Comparison of ENCODE assay signal across 8 cellular contexts in the genomic region with DNA sequence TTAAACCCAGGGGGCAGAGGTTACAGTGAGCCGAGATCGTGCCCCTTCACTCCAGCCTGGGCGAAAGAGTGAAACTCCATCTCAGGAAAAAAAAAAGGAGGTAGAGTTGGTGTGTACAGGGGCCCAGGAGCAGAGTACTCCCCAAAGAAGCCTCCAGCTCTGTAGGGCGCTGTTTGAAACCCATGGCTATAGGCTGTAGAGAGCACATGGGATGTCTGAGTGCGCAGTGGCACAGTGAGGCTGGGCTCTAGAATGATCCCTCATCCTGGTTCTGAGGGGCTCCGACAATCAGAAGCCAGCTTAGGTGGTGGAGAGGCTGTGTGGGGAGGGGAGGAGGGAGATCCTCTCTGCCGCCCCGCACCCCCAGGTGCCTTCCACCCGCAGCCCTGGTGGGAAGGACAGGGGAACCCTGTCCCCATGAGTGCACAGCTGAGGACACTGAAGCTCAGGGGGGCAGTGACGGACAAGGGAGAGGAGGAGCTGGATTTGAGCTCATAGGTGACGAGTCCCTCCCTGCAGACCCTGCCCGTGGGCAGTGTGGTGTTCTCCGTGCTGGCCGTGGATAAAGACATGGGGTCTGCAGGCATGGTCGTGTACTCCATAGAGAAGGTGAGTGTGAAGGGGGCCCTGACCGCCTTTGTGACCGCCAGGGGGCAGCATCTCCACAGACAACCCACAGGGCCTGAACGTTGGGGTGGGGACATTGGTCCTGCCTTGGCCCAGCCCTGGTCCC. TPM values are rescaled to one million over a fixed set of nuclear protein-coding genes. Genes with fewer than 3 reads are reported as not detected.
DNase-seq lines count a peak whose midpoint lies in the region; ATAC-seq lines count a peak whose summit lies in the region.

No MANE protein-coding gene starts in this region.

- H3K4me1 Mint-ChIP-seq in activated CD4-positive, alpha-beta memory T cell treated with anti-CD3 and anti-CD28 coated beads, Interleukin-2, amount 10 ng/mL, durations not matched to agents 7 days and 5 days: peaks cover 3% of the 10 kb centered on the region

- DNase-seq in CD1c-positive myeloid dendritic cell (ENCODE audit: extremely low spot score): peak; percentile 67
- DNase-seq in NCI-H1694 treated with DMSO at 0.1 percent for 48 hours (lab: John Stamatoyannopoulos, UW): peak; percentile 21
- DNase-seq in activated CD4-positive, alpha-beta memory T cell treated with anti-CD3 and anti-CD28 coated beads, Interleukin-2, amount 10 ng/mL, durations not matched to agents 7 days and 5 days: peak; percentile 77
- DNase-seq in effector CD4-positive, alpha-beta T cell: peak; percentile 75
- DNase-seq in mesendoderm: peak; percentile 60
- peak; percentile 67 to 69 for DNase-seq in stimulated activated CD8-positive, alpha-beta memory T cell treated with anti-CD3 and anti-CD28 coated beads, Interleukin-2, amount 100 ng/mL, for 48 hours (ENCODE audit: low read depth in 2 of 2)

- H4K8ac ChIP-seq in mesendoderm (ENCODE audit: low read depth, low read length): no peak overlapping the region

- no peak overlapping the region for H4K5ac ChIP-seq in mesendoderm (ENCODE audit: low read length)

- no peak overlapping the region for H3K18ac ChIP-seq in mesendoderm (ENCODE audit: low read length)

- no peaks in the 10 kb centered on the region for H3K27me3 ChIP-seq in mesendoderm (ENCODE audit: insufficient read depth, low read length, poor library complexity)

- H2BK15ac ChIP-seq in mesendoderm (replicated peaks; ENCODE audit: low read depth): no peak overlapping the region

- H3K9ac ChIP-seq in mesendoderm (ENCODE audit: low read length): peak overlapping the region; percentile 24

- POLR2A ChIA-PET in activated CD4-positive, alpha-beta memory T cell treated with anti-CD3 and anti-CD28 coated beads, Interleukin-2, amount 10 ng/mL, durations not matched to agents 7 days and 5 days (lab: Charles Lee): interaction anchor here (0.6 to 1.0 kb wide), 4 partner anchors 34 to 686 kb away, joined by 3 to 4 read pairs (median 3); a partner anchor contains a TSS

- no peak overlapping the region for H3K27ac Mint-ChIP-seq in activated CD4-positive, alpha-beta memory T cell treated with anti-CD3 and anti-CD28 coated beads, Interleukin-2, amount 10 ng/mL, durations not matched to agents 7 days and 5 days

- ATAC-seq in GM19455 (IDR thresholded peaks at IDR 0.05; ENCODE audit: unreplicated experiment): peak; percentile 73
- ATAC-seq in GM18858 (IDR thresholded peaks at IDR 0.05; ENCODE audit: unreplicated experiment): no peak

- H2BK120ac ChIP-seq in mesendoderm (ENCODE audit: low read depth, low read length): no peak overlapping the region

- WGBS in mesendoderm (ENCODE audit: extremely low coverage, insufficient coverage, low lambda C conversion rate): no CpG with 5 or more reads among the region's 18 CpGs

- H3K56ac ChIP-seq in mesendoderm (ENCODE audit: low read length): peak overlapping the region; percentile 65

- H3K23ac ChIP-seq in mesendoderm (ENCODE audit: low read length): no peak overlapping the region

- H3K4me3 ChIP-seq in mesendoderm (ENCODE audit: low read length): no peak overlapping the region

- H3K27ac ChIP-seq in mesendoderm (ENCODE audit: low read depth, low read length): no peak overlapping the region

- no peaks in the 10 kb centered on the region for H3K79me1 ChIP-seq in mesendoderm (ENCODE audit: low read length)

- H2BK5ac ChIP-seq in mesendoderm (ENCODE audit: low read length): no peak overlapping the region

- H3K4me2 ChIP-seq in mesendoderm (ENCODE audit: low read length): no peak overlapping the region

- H3K4me1 ChIP-seq in mesendoderm (ENCODE audit: control insufficient read depth, low read depth, low read length): no peaks in the 10 kb centered on the region

- H3K4ac ChIP-seq in mesendoderm (ENCODE audit: low read depth, low read length): no peak overlapping the region

- H3K36me3 Mint-ChIP-seq in activated CD4-positive, alpha-beta memory T cell treated with anti-CD3 and anti-CD28 coated beads, Interleukin-2, amount 10 ng/mL, durations not matched to agents 7 days and 5 days (ENCODE audit: low read depth): no peaks in the 10 kb centered on the region

- CTCF ChIA-PET in activated CD4-positive, alpha-beta memory T cell treated with anti-CD3 and anti-CD28 coated beads, Interleukin-2, amount 10 ng/mL, durations not matched to agents 7 days and 5 days (lab: Charles Lee): interaction anchor here (0.6 to 2.7 kb wide), 29 partner anchors 9 to 844 kb away, joined by 3 to 10 read pairs (median 4); a partner anchor contains a TSS

- peaks cover 6% of the 10 kb centered on the region for H3K27me3 Mint-ChIP-seq in activated CD4-positive, alpha-beta memory T cell treated with anti-CD3 and anti-CD28 coated beads, Interleukin-2, amount 10 ng/mL, durations not matched to agents 7 days and 5 days

- no peaks in the 10 kb centered on the region for H3K79me2 ChIP-seq in mesendoderm (ENCODE audit: control insufficient read depth, insufficient read depth, low read length)

- H3K9me3 Mint-ChIP-seq in activated CD4-positive, alpha-beta memory T cell treated with anti-CD3 and anti-CD28 coated beads, Interleukin-2, amount 10 ng/mL, durations not matched to agents 7 days and 5 days: no peaks in the 10 kb centered on the region

- H2AK5ac ChIP-seq in mesendoderm (ENCODE audit: low read length): no peak overlapping the region

- H3K36me3 ChIP-seq in mesendoderm (ENCODE audit: control insufficient read depth, insufficient read depth, low read length): no peaks in the 10 kb centered on the region

- no peak overlapping the region for H3K4me3 Mint-ChIP-seq in activated CD4-positive, alpha-beta memory T cell treated with anti-CD3 and anti-CD28 coated beads, Interleukin-2, amount 10 ng/mL, durations not matched to agents 7 days and 5 days

RNA-seq across cellular contexts. Expression of a gene that starts 24.6 kb away (rescaled TPM):
- total RNA-seq in activated CD4-positive, alpha-beta memory T cell treated with anti-CD3 and anti-CD28 coated beads, Interleukin-2, amount 10 ng/mL, durations not matched to agents 7 days and 5 days: 1 to 10 TPM; 1.6 to 2.3 TPM
- 0.07 TPM for polyA plus RNA-seq in mesendoderm (2013, experiment 1 of 2)
- not detected for polyA plus RNA-seq in mesendoderm (2013, experiment 2 of 2)

RNA-seq across cellular contexts. Expression of a gene that starts 36.2 kb away (rescaled TPM):
- total RNA-seq in activated CD4-positive, alpha-beta memory T cell treated with anti-CD3 and anti-CD28 coated beads, Interleukin-2, amount 10 ng/mL, durations not matched to agents 7 days and 5 days: 1 to 10 TPM; 3.7 to 4.2 TPM
- 4.0 TPM for polyA plus RNA-seq in mesendoderm (2013, experiment 1 of 2)
- polyA plus RNA-seq in mesendoderm (2013, experiment 2 of 2): 4.2 TPM

RNA-seq across cellular contexts. Expression of a gene that starts 36.5 kb away (rescaled TPM):
- total RNA-seq in activated CD4-positive, alpha-beta memory T cell treated with anti-CD3 and anti-CD28 coated beads, Interleukin-2, amount 10 ng/mL, durations not matched to agents 7 days and 5 days: 100 to 1,000 TPM; 142 to 143 TPM
- 122 TPM for polyA plus RNA-seq in mesendoderm (2013, experiment 1 of 2)
- 123 TPM for polyA plus RNA-seq in mesendoderm (2013, experiment 2 of 2)

RNA-seq across cellular contexts. Expression of a gene that starts 56.6 kb away (rescaled TPM):
- not detected for total RNA-seq in activated CD4-positive, alpha-beta memory T cell treated with anti-CD3 and anti-CD28 coated beads, Interleukin-2, amount 10 ng/mL, durations not matched to agents 7 days and 5 days
- 1.0 TPM for polyA plus RNA-seq in mesendoderm (2013, experiment 1 of 2)
- polyA plus RNA-seq in mesendoderm (2013, experiment 2 of 2): 1.4 TPM

RNA-seq across cellular contexts. Expression of a gene that starts 56.7 kb away (rescaled TPM):
- not detected for total RNA-seq in activated CD4-positive, alpha-beta memory T cell treated with anti-CD3 and anti-CD28 coated beads, Interleukin-2, amount 10 ng/mL, durations not matched to agents 7 days and 5 days
- 0.17 TPM for polyA plus RNA-seq in mesendoderm (2013, experiment 1 of 2)
- polyA plus RNA-seq in mesendoderm (2013, experiment 2 of 2): 0.11 TPM

Comparison
In these comparisons a context has a peak if more than half of its experiments do, and no peak if none do; other contexts are left out.
1. DNase-seq: peak in every context shown above with its lines; median percentile 77 in activated CD4-positive, alpha-beta memory T cell treated with anti-CD3 and anti-CD28 coated beads, Interleukin-2, amount 10 ng/mL, durations not matched to agents 7 days and 5 days; 75 in effector CD4-positive, alpha-beta T cell; 68 in stimulated activated CD8-positive, alpha-beta memory T cell treated with anti-CD3 and anti-CD28 coated beads, Interleukin-2, amount 100 ng/mL, for 48 hours; 67 in CD1c-positive myeloid dendritic cell; 60 in mesendoderm; 21 in NCI-H1694 treated with DMSO at 0.1 percent for 48 hours.